Comparison of ENCODE assay signal across 19 cellular contexts in genomic region chr5:14325369-14325768, GRCh38.
"Had no signal": no experiment of that assay in that cellular context is flagged by ENCODE, and none has a peak within 500 bp of the region (broad histone marks: within the 10 kb centered on the region; RNA-seq: fewer than 3 reads in every experiment).

No MANE protein-coding gene starts in this region.

- DNase-seq: activated CD4-positive, alpha-beta T cell treated with anti-CD3 and anti-CD28 coated beads, Interleukin-2, amount 10 ng/mL, durations not matched to agents 24 days and 14 days; activated CD4-positive, CD25-positive, alpha-beta regulatory T cell; activated CD8-positive, alpha-beta memory T cell treated with anti-CD3 and anti-CD28 coated beads, Interleukin-2, amount 50 U/mL, for 48 hours; activated CD8-positive, alpha-beta T cell treated with anti-CD3 and anti-CD28 coated beads, Interleukin-2, amount 10 ng/mL, durations not matched to agents 7 days and 5 days; activated gamma-delta T cell treated with Interleukin-2 at 50 U/mL for 16 hours; activated T-cell treated with anti-CD3 and anti-CD28 coated beads, Interleukin-2, amount 50 U/mL, for 72 hours; amygdala; effector memory CD4-positive, alpha-beta T cell; ovary; stimulated activated CD4-positive, alpha-beta T cell treated with anti-CD3 and anti-CD28 coated beads, Interleukin-1b, Interleukin-23, amount 100 ng/mL, for 48 hours; stimulated activated naive CD8-positive, alpha-beta T cell treated with anti-CD3 and anti-CD28 coated beads, Interleukin-15, amount 100 ng/mL, for 72 hours; T-helper 17 cell had no signal

- H3K4me1 Mint-ChIP-seq: activated CD4-positive, alpha-beta T cell treated with anti-CD3 and anti-CD28 coated beads, Interleukin-2, amount 10 ng/mL, durations not matched to agents 24 days and 14 days; T-helper 17 cell had no signal

- H3K9me3 Mint-ChIP-seq: activated CD4-positive, alpha-beta T cell treated with anti-CD3 and anti-CD28 coated beads, Interleukin-2, amount 10 ng/mL, durations not matched to agents 24 days and 14 days had no signal

- H3K27me3 Mint-ChIP-seq: activated CD4-positive, alpha-beta T cell treated with anti-CD3 and anti-CD28 coated beads, Interleukin-2, amount 10 ng/mL, durations not matched to agents 24 days and 14 days; dendritic cell treated with granulocyte-macrophage colony-stimulating factor and Interleukin-4, amounts not matched to agents 40 ng/mL and 50 ng/mL, for 4 days; stimulated activated naive CD8-positive, alpha-beta T cell treated with anti-CD3 and anti-CD28 coated beads, Interleukin-15, amount 100 ng/mL, for 72 hours; type B pancreatic cell had no signal

- ATAC-seq: activated CD8-positive, alpha-beta T cell treated with anti-CD3 and anti-CD28 coated beads, Interleukin-2, amount 10 ng/mL, durations not matched to agents 7 days and 5 days; activated T-cell treated with anti-CD3 and anti-CD28 coated beads, Interleukin-2, amount 50 U/mL, for 72 hours; stimulated activated naive CD8-positive, alpha-beta T cell treated with anti-CD3 and anti-CD28 coated beads, Interleukin-15, amount 100 ng/mL, for 72 hours; T-helper 17 cell had no signal

- H3K9me3 ChIP-seq: ovary had no signal

- H3K36me3 ChIP-seq: ovary had no signal

- H3K4me3 ChIP-seq: ovary had no signal

- H3K4me3 Mint-ChIP-seq: activated CD4-positive, alpha-beta T cell treated with anti-CD3 and anti-CD28 coated beads, Interleukin-2, amount 10 ng/mL, durations not matched to agents 24 days and 14 days; activated CD8-positive, alpha-beta T cell treated with anti-CD3 and anti-CD28 coated beads, Interleukin-2, amount 10 ng/mL, durations not matched to agents 7 days and 5 days; activated naive CD8-positive, alpha-beta T cell; activated T-cell treated with anti-CD3 and anti-CD28 coated beads, Interleukin-2, amount 50 U/mL, for 72 hours; brain; central memory CD8-positive, alpha-beta T cell; dendritic cell treated with granulocyte-macrophage colony-stimulating factor and Interleukin-4, amounts not matched to agents 40 ng/mL and 50 ng/mL, for 4 days; nephron; stimulated activated naive CD8-positive, alpha-beta T cell treated with anti-CD3 and anti-CD28 coated beads, Interleukin-15, amount 100 ng/mL, for 72 hours; T-helper 17 cell; type B pancreatic cell had no signal

- H3K27ac Mint-ChIP-seq: activated CD4-positive, alpha-beta T cell treated with anti-CD3 and anti-CD28 coated beads, Interleukin-2, amount 10 ng/mL, durations not matched to agents 24 days and 14 days; activated CD8-positive, alpha-beta T cell treated with anti-CD3 and anti-CD28 coated beads, Interleukin-2, amount 10 ng/mL, durations not matched to agents 7 days and 5 days; activated naive CD8-positive, alpha-beta T cell; activated T-cell treated with anti-CD3 and anti-CD28 coated beads, Interleukin-2, amount 50 U/mL, for 72 hours; dendritic cell treated with granulocyte-macrophage colony-stimulating factor and Interleukin-4, amounts not matched to agents 40 ng/mL and 50 ng/mL, for 4 days; nephron; T-helper 17 cell; type B pancreatic cell had no signal

- H3K27ac ChIP-seq: epithelial cell of prostate, ovary had no signal

- H3K27me3 ChIP-seq: ovary had no signal
